In genomic region chr6:128655978-128656498, GRCh38 we compare ENCODE assay signal across 9 cellular contexts.
A peak's percentile ranks its signal among the peaks of the same experiment; 100 is the strongest.
DNase-seq lines count a peak whose midpoint lies in the region; ATAC-seq and TF ChIP-seq lines count a peak whose summit lies in the region.
"Had no signal": no experiment of that assay in that cellular context is flagged by ENCODE, and none has a peak within 500 bp of the region (broad histone marks: within the 10 kb centered on the region; RNA-seq: fewer than 3 reads in every experiment).

No MANE protein-coding gene starts in this region.

- no peak for TF ChIP-seq CTCF in brain microvascular endothelial cell (IDR thresholded peaks at IDR 0.05; ENCODE audit: low read depth, low read length, missing control alignments)

- DNase-seq in ELR (ENCODE audit: low read depth), result peak; percentile 97
- DNase-seq in brain microvascular endothelial cell, result peak; percentile 95
- DNase-seq in stimulated activated CD8-positive, alpha-beta memory T cell treated with anti-CD3 and anti-CD28 coated beads, Interleukin-7, amount 100 ng/mL, for 24 hours (ENCODE audit: low read depth), result peak; percentile 1
- DNase-seq in putamen (ENCODE audit: low spot score), result no peak
- no peak for DNase-seq in cardiac septum (ENCODE audit: low spot score)
- no peak for DNase-seq in activated gamma-delta T cell (lab: John Stamatoyannopoulos, UW)

- peak overlapping the region; percentile 95 for H3K27ac ChIP-seq in brain microvascular endothelial cell

- intact Hi-C loops in cardiac septum (cut with DNase I), result no loop called here

- no peaks in the 10 kb centered on the region for H3K36me3 ChIP-seq in brain microvascular endothelial cell (replicated peaks)

- no peak overlapping the region for H3K4me3 ChIP-seq in brain microvascular endothelial cell (ENCODE audit: low read depth, low read length)
- H3K4me3 ChIP-seq: K562 had no signal

- H3K27me3 ChIP-seq in brain microvascular endothelial cell (replicated peaks), result no peaks in the 10 kb centered on the region

- ATAC-seq in GM21423 (IDR thresholded peaks at IDR 0.05; ENCODE audit: unreplicated experiment) (peak; percentile 72), HG03565 (IDR thresholded peaks at IDR 0.05; ENCODE audit: unreplicated experiment) (peak; percentile 90)
- ATAC-seq: K562 had no signal

- in situ Hi-C loops in brain microvascular endothelial cell (cut with HindIII; ENCODE audit: low pct_ligation_motif_present, low sequenced_read_pairs), result no loop called here

Comparison
In these comparisons a context has a peak if more than half of its experiments do, and no peak if none do; other contexts are left out.
1. DNase-seq: peak in ELR (single experiment), brain microvascular endothelial cell (single experiment) and stimulated activated CD8-positive, alpha-beta memory T cell treated with anti-CD3 and anti-CD28 coated beads, Interleukin-7, amount 100 ng/mL, for 24 hours (single experiment); none in putamen (single experiment), cardiac septum (single experiment) and activated gamma-delta T cell (single experiment).